In the genomic region with DNA sequence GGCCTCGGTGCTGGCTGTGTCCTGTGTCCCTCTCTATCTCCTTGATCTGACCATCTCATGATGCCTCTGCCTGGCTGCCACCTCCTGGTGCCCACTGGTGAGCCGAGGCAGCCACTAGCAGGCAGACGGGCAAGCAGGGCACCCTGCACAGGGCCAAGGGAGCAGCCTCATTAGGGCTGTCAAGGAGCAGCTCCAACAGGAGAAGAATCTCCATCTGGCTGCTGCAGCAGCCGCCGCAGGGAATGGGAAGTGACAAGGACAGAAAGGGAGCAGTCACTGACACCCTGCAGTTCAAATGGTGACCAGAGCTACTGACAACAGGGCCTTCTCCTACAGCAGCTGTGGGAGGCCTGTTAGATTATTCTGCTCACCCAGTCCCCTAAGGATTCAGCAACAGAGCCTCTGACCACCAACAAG, we compare ENCODE assay signal across 23 cellular contexts. TPM values are rescaled to one million over a fixed set of nuclear protein-coding genes. Genes with fewer than 3 reads are reported as not detected.
A peak's percentile ranks its signal among the peaks of the same experiment; 100 is the strongest.
DNase-seq lines count a peak whose midpoint lies in the region; ATAC-seq and TF ChIP-seq lines count a peak whose summit lies in the region.
"Had no signal": no experiment of that assay in that cellular context is flagged by ENCODE, and none has a peak within 500 bp of the region (broad histone marks: within the 10 kb centered on the region; RNA-seq: fewer than 3 reads in every experiment).

No MANE protein-coding gene starts in this region.

- H3K36me3 ChIP-seq in GM23338 (ENCODE audit: insufficient read depth): no peaks in the 10 kb centered on the region
- H3K36me3 ChIP-seq: transverse colon had no signal

- H3K4me1 Mint-ChIP-seq in GM23338: peaks cover 13% of the 10 kb centered on the region
- peaks cover 4% of the 10 kb centered on the region for H3K4me1 Mint-ChIP-seq in T-helper 2 cell treated with Interferon-gamma antibody and Interleukin-4, amounts not matched to agents 5 μg/mL and 100 μg/mL, for 36 hours (ENCODE audit: low read depth)
- H3K4me1 Mint-ChIP-seq: activated T-helper 17 cell treated with anti-CD3 and anti-CD28 coated beads, Interleukin-2, amount 50 U/mL, for 72 hours; central memory CD8-positive, alpha-beta T cell; natural killer cell had no signal

- no peaks in the 10 kb centered on the region for H3K27me3 Mint-ChIP-seq in GM23338 (ENCODE audit: insufficient read depth, low read depth, poor library complexity)
- no peaks in the 10 kb centered on the region for H3K27me3 Mint-ChIP-seq in T-helper 2 cell treated with Interferon-gamma antibody and Interleukin-4, amounts not matched to agents 5 μg/mL and 100 μg/mL, for 36 hours (ENCODE audit: low read depth)
- H3K27me3 Mint-ChIP-seq: activated T-helper 17 cell treated with anti-CD3 and anti-CD28 coated beads, Interleukin-2, amount 50 U/mL, for 72 hours; central memory CD8-positive, alpha-beta T cell had no signal

- no peak overlapping the region for H3K27ac ChIP-seq in GM23338 (ENCODE audit: low read depth)
- H3K27ac ChIP-seq: epithelial cell of prostate, parathyroid adenoma, RWPE1, transverse colon had no signal

- peaks cover 5% of the 10 kb centered on the region; the same call in 1 of the 3 replicates for H3K9me3 Mint-ChIP-seq in GM23338
- H3K9me3 Mint-ChIP-seq in T-helper 2 cell treated with Interferon-gamma antibody and Interleukin-4, amounts not matched to agents 5 μg/mL and 100 μg/mL, for 36 hours: peaks cover 14% of the 10 kb centered on the region
- H3K9me3 Mint-ChIP-seq: central memory CD8-positive, alpha-beta T cell had no signal

- no peak for DNase-seq in GM23338 (ENCODE audit: low spot score)
- DNase-seq in cerebellar cortex (ENCODE audit: low spot score): peak; percentile 4
- DNase-seq in islet precursor cell: peak; percentile 57
- peak; percentile 77 for DNase-seq in retina
- no peak for DNase-seq in NK-92 treated with Interleukin-12 subunit alpha and Interleukin-12 subunit beta, amount 100 ng/mL, for 24 hours (lab: John Stamatoyannopoulos, UW)
- no peak for DNase-seq in activated gamma-delta T cell treated with Interleukin-2 at 50 U/mL for 16 hours
- DNase-seq in T-helper 2 cell treated with Interferon-gamma antibody and Interleukin-4, amounts not matched to agents 5 μg/mL and 100 μg/mL, for 36 hours (ENCODE audit: low spot score): no peak
- DNase-seq: aorta; DMS153; Karpas-422; midbrain; MV-4-11; natural killer cell; NCI-H2171; NCI-H526; stimulated activated CD8-positive, alpha-beta memory T cell treated with anti-CD3 and anti-CD28 coated beads, Interleukin-4, amount 100 ng/mL, for 48 hours; transverse colon had no signal

- no peaks in the 10 kb centered on the region for H3K27me3 ChIP-seq in GM23338 (ENCODE audit: insufficient read depth)
- H3K27me3 ChIP-seq: transverse colon had no signal

- H3F3A ChIP-seq in GM23338 (replicated peaks; ENCODE audit: low read depth): no peaks in the 10 kb centered on the region

- H3K4me1 ChIP-seq in GM23338 (ENCODE audit: insufficient read depth): no peaks in the 10 kb centered on the region
- H3K4me1 ChIP-seq: parathyroid adenoma, transverse colon had no signal

- H3K4me3 Mint-ChIP-seq in GM23338: no peak overlapping the region
- no peak overlapping the region for H3K4me3 Mint-ChIP-seq in T-helper 2 cell treated with Interferon-gamma antibody and Interleukin-4, amounts not matched to agents 5 μg/mL and 100 μg/mL, for 36 hours
- H3K4me3 Mint-ChIP-seq: activated T-helper 17 cell treated with anti-CD3 and anti-CD28 coated beads, Interleukin-2, amount 50 U/mL, for 72 hours; central memory CD8-positive, alpha-beta T cell; natural killer cell had no signal

- no peaks in the 10 kb centered on the region for H3K9me2 ChIP-seq in GM23338 (ENCODE audit: insufficient read depth)

- H3K36me3 Mint-ChIP-seq in GM23338 (ENCODE audit: low read depth): no peaks in the 10 kb centered on the region; the same call in 2 of the 3 replicates
- peaks cover 3% of the 10 kb centered on the region for H3K36me3 Mint-ChIP-seq in T-helper 2 cell treated with Interferon-gamma antibody and Interleukin-4, amounts not matched to agents 5 μg/mL and 100 μg/mL, for 36 hours (ENCODE audit: low read depth)
- H3K36me3 Mint-ChIP-seq: natural killer cell had no signal

- no peak for ATAC-seq in GM23338
- ATAC-seq: activated naive CD4-positive, alpha-beta T cell treated with anti-CD3 and anti-CD28 coated beads, Interleukin-2, amount 50 U/mL, for 72 hours; activated T-helper 17 cell treated with anti-CD3 and anti-CD28 coated beads, Interleukin-2, amount 50 U/mL, for 72 hours; natural killer cell had no signal

- no peak overlapping the region for H3K4me2 ChIP-seq in GM23338

- no peaks in the 10 kb centered on the region for H4K20me1 ChIP-seq in GM23338 (replicated peaks; ENCODE audit: insufficient read depth)

- TF ChIP-seq CTCF in GM23338 (conservative IDR thresholded peaks at IDR 0.05; ENCODE audit: low read depth in 2 of 2): no peak

- H3K27ac Mint-ChIP-seq in GM23338: peak overlapping the region; percentile 7; the same call in 1 of the 2 replicates
- no peak overlapping the region for H3K27ac Mint-ChIP-seq in T-helper 2 cell treated with Interferon-gamma antibody and Interleukin-4, amounts not matched to agents 5 μg/mL and 100 μg/mL, for 36 hours
- H3K27ac Mint-ChIP-seq: activated naive CD4-positive, alpha-beta T cell treated with anti-CD3 and anti-CD28 coated beads, Interleukin-2, amount 50 U/mL, for 72 hours; activated T-helper 17 cell treated with anti-CD3 and anti-CD28 coated beads, Interleukin-2, amount 50 U/mL, for 72 hours had no signal

- H3K4me3 ChIP-seq in GM23338: no peak overlapping the region
- H3K4me3 ChIP-seq: transverse colon had no signal

- 0 out of 2 replicates have a peak overlapping the region, but pooled peaks have one; percentile 10 for H2AFZ ChIP-seq in GM23338
- H2AFZ ChIP-seq: parathyroid adenoma had no signal

- H3K79me2 ChIP-seq in GM23338 (replicated peaks; ENCODE audit: insufficient read depth): no peaks in the 10 kb centered on the region
- H3K79me2 ChIP-seq: parathyroid adenoma had no signal

TF ChIP-seq in GM23338, 12 proteins besides CTCF, POLR2A, EP300 and RAD21 (continues in another document):
- TF ChIP-seq, protein P1, sequence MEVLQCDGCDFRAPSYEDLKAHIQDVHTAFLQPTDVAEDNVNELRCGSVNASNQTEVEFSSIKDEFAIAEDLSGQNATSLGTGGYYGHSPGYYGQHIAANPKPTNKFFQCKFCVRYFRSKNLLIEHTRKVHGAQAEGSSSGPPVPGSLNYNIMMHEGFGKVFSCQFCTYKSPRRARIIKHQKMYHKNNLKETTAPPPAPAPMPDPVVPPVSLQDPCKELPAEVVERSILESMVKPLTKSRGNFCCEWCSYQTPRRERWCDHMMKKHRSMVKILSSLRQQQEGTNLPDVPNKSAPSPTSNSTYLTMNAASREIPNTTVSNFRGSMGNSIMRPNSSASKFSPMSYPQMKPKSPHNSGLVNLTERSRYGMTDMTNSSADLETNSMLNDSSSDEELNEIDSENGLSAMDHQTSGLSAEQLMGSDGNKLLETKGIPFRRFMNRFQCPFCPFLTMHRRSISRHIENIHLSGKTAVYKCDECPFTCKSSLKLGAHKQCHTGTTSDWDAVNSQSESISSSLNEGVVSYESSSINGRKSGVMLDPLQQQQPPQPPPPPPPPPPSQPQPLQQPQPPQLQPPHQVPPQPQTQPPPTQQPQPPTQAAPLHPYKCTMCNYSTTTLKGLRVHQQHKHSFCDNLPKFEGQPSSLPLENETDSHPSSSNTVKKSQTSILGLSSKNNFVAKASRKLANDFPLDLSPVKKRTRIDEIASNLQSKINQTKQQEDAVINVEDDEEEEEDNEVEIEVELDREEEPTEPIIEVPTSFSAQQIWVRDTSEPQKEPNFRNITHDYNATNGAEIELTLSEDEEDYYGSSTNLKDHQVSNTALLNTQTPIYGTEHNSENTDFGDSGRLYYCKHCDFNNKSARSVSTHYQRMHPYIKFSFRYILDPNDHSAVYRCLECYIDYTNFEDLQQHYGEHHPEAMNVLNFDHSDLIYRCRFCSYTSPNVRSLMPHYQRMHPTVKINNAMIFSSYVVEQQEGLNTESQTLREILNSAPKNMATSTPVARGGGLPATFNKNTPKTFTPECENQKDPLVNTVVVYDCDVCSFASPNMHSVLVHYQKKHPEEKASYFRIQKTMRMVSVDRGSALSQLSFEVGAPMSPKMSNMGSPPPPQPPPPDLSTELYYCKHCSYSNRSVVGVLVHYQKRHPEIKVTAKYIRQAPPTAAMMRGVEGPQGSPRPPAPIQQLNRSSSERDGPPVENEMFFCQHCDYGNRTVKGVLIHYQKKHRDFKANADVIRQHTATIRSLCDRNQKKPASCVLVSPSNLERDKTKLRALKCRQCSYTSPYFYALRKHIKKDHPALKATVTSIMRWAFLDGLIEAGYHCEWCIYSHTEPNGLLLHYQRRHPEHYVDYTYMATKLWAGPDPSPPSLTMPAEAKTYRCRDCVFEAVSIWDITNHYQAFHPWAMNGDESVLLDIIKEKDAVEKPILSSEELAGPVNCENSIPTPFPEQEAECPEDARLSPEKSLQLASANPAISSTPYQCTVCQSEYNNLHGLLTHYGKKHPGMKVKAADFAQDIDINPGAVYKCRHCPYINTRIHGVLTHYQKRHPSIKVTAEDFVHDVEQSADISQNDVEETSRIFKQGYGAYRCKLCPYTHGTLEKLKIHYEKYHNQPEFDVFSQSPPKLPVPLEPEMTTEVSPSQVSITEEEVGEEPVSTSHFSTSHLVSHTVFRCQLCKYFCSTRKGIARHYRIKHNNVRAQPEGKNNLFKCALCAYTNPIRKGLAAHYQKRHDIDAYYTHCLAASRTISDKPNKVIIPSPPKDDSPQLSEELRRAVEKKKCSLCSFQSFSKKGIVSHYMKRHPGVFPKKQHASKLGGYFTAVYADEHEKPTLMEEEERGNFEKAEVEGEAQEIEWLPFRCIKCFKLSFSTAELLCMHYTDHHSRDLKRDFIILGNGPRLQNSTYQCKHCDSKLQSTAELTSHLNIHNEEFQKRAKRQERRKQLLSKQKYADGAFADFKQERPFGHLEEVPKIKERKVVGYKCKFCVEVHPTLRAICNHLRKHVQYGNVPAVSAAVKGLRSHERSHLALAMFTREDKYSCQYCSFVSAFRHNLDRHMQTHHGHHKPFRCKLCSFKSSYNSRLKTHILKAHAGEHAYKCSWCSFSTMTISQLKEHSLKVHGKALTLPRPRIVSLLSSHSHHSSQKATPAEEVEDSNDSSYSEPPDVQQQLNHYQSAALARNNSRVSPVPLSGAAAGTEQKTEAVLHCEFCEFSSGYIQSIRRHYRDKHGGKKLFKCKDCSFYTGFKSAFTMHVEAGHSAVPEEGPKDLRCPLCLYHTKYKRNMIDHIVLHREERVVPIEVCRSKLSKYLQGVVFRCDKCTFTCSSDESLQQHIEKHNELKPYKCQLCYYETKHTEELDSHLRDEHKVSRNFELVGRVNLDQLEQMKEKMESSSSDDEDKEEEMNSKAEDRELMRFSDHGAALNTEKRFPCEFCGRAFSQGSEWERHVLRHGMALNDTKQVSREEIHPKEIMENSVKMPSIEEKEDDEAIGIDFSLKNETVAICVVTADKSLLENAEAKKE (CRISPR knock-in tag; IDR thresholded peaks at IDR 0.05): no peak
- TF ChIP-seq CREB1 (CRISPR knock-in tag; IDR thresholded peaks at IDR 0.05; ENCODE audit: low read depth) (no peak), EZH2 (IDR thresholded peaks at IDR 0.05; ENCODE audit: low read depth, unreplicated experiment) (no peak)

RNA-seq across cellular contexts. Expression of gene ALPK2, which starts 32.6 kb away (rescaled TPM):
- 0.03 and 1.4 TPM in 2 replicates for total RNA-seq in GM23338 (2014; rRNA removed; shearing (Covaris generic))
- polyA plus RNA-seq in GM23338 (2016; fragmentation: Nextera tagmentation; extraction: Ambion mirVana): 0.14 and 0.23 TPM in 2 replicates

Comparison
In these comparisons a context has a peak if more than half of its experiments do, and no peak if none do; other contexts are left out.
1. DNase-seq: peak in cerebellar cortex (single experiment), islet precursor cell (single experiment) and retina (single experiment); none in GM23338 (single experiment), NK-92 treated with Interleukin-12 subunit alpha and Interleukin-12 subunit beta, amount 100 ng/mL, for 24 hours (single experiment), activated gamma-delta T cell treated with Interleukin-2 at 50 U/mL for 16 hours (single experiment) and T-helper 2 cell treated with Interferon-gamma antibody and Interleukin-4, amounts not matched to agents 5 μg/mL and 100 μg/mL, for 36 hours (single experiment).